ENCODE assay signal across 33 cellular contexts in the genomic region with DNA sequence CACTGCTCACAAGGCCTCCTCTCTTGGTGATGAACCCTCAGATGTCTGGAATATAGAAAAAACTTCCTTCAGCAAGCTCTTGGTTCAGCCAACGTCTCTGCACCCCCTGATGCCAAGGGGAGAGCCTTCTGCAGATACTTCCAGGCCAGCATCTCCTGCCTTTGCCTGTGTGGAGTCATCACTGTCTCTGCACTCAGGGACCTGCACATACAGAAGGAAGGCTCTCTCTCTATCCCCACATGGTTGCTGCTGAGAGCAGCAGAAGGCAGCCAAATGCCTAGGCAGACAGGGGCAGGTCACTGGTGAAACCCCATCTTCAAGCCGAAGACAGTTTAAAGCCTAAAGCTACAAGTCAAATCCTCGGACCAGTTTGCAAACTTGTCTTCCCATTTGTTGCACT.
"Had no signal": no experiment of that assay in that cellular context is flagged by ENCODE, and none has a peak within 500 bp of the region (broad histone marks: within the 10 kb centered on the region; RNA-seq: fewer than 3 reads in every experiment).

No MANE protein-coding gene starts in this region.

- H3K27ac ChIP-seq: ascending aorta, cardiac muscle cell, RWPE1 had no signal

- H3K9me3 ChIP-seq: ascending aorta had no signal

- ATAC-seq: activated CD4-positive, alpha-beta T cell treated with anti-CD3 and anti-CD28 coated beads for 36 hours; activated CD4-positive, CD25-positive, alpha-beta regulatory T cell treated with anti-CD3 and anti-CD28 coated beads, Interleukin-2, amount 50 U/mL, for 24 hours; activated CD8-positive, alpha-beta T cell treated with anti-CD3 and anti-CD28 coated beads, Interleukin-2, amount 10 ng/mL, durations not matched to agents 7 days and 5 days; K562; Panc1; Right ventricle myocardium inferior; SK-N-SH treated with all-trans-retinoic acid at 6 μM for 48 hours; WTC11 had no signal

- H3K27me3 ChIP-seq: ascending aorta, cardiac muscle cell had no signal

- H3K36me3 ChIP-seq: ascending aorta, cardiac muscle cell had no signal

- H3K4me1 ChIP-seq: ascending aorta had no signal

- DNase-seq: activated CD4-positive, alpha-beta T cell treated with anti-CD3 and anti-CD28 coated beads for 36 hours; activated CD4-positive, alpha-beta T cell treated with anti-CD3 and anti-CD28 coated beads, Interleukin-2, amount 10 ng/mL, durations not matched to agents 7 days and 5 days; activated CD4-positive, alpha-beta T cell treated with anti-CD3 and anti-CD28 coated beads, Interleukin-2, amount 50 U/mL, for 48 hours; activated CD8-positive, alpha-beta T cell treated with anti-CD3 and anti-CD28 coated beads, Interleukin-2, amount 10 ng/mL, durations not matched to agents 7 days and 5 days; activated gamma-delta T cell; activated naive CD4-positive, alpha-beta T cell treated with Interleukin-2 at 50 U/mL for 16 hours; activated naive CD8-positive, alpha-beta T cell treated with anti-CD3 and anti-CD28 coated beads, Interleukin-2, amount 10 ng/mL, durations not matched to agents 7 days and 5 days; activated T-cell treated with anti-CD3 and anti-CD28 coated beads, Interleukin-2, amount 50 U/mL, for 24 hours; amygdala; NCI-H1092 treated with DMSO at 0.1 percent for 48 hours; NCI-H1417; NCI-H146; NCI-H187; NCI-H2029 treated with DMSO at 0.1 percent for 48 hours; NCI-H2107; NCI-H2171; NCI-H510A treated with DMSO at 0.1 percent for 48 hours; NCI-H526 treated with DMSO at 0.1 percent for 48 hours; NCI-H774; SIG-M5; SW 1271; T-helper 1 cell; T-helper 2 cell; T-helper 9 cell had no signal

- H3K4me3 ChIP-seq: ascending aorta, cardiac muscle cell, K562 had no signal
